Comparison of ENCODE assay signal across 32 cellular contexts in genomic region chr22:22485524-22485923, GRCh38. TPM values are rescaled to one million over a fixed set of nuclear protein-coding genes. Genes with fewer than 3 reads are reported as not detected.
"Had no signal": no experiment of that assay in that cellular context is flagged by ENCODE, and none has a peak within 500 bp of the region (broad histone marks: within the 10 kb centered on the region; RNA-seq: fewer than 3 reads in every experiment).

No MANE protein-coding gene starts in this region.

- H3K36me3 ChIP-seq: suprapubic skin, thoracic aorta, tibial artery, tibial nerve, transverse colon, upper lobe of left lung, upper lobe of right lung, uterus, vagina had no signal

- H3K9me3 ChIP-seq: stomach, suprapubic skin, testis, thoracic aorta, thyroid gland, tibial artery, tibial nerve, transverse colon, upper lobe of left lung, upper lobe of right lung, uterus, vagina had no signal

- H3K9me3 Mint-ChIP-seq: stimulated activated effector memory CD8-positive, alpha-beta T cell treated with anti-CD3 and anti-CD28 coated beads, Interleukin-12 subunit alpha, Interleukin-12 subunit beta, amount 100 ng/mL, for 72 hours; stimulated activated memory B cell treated with anti-CD40 and anti-IgM and Interleukin-4, amounts not matched to agents 10 μg/mL and 1 μg/mL and 100 μg/mL, for 72 hours; stimulated activated naive B cell treated with anti-CD40 and anti-IgM and Interleukin-4, amounts not matched to agents 10 μg/mL and 1 μg/mL and 100 μg/mL, for 72 hours; stimulated activated naive CD8-positive, alpha-beta T cell treated with anti-CD3 and anti-CD28 coated beads, Interleukin-15, Interleukin-2, amounts not matched to agents 100 ng/mL and 50 ng/mL, for 24 hours; type B pancreatic cell had no signal

- H3K4me1 Mint-ChIP-seq: stimulated activated effector memory CD8-positive, alpha-beta T cell treated with anti-CD3 and anti-CD28 coated beads, Interleukin-12 subunit alpha, Interleukin-12 subunit beta, amount 100 ng/mL, for 72 hours; stimulated activated memory B cell treated with anti-CD40 and anti-IgM and Interleukin-4, amounts not matched to agents 10 μg/mL and 1 μg/mL and 100 μg/mL, for 72 hours; stimulated activated naive B cell treated with anti-CD40 and anti-IgM and Interleukin-4, amounts not matched to agents 10 μg/mL and 1 μg/mL and 100 μg/mL, for 72 hours had no signal

- H3K27me3 Mint-ChIP-seq: stimulated activated memory B cell treated with anti-CD40 and anti-IgM and Interleukin-4, amounts not matched to agents 10 μg/mL and 1 μg/mL and 100 μg/mL, for 72 hours; stimulated activated naive B cell treated with anti-CD40 and anti-IgM and Interleukin-4, amounts not matched to agents 10 μg/mL and 1 μg/mL and 100 μg/mL, for 72 hours; stimulated activated naive CD8-positive, alpha-beta T cell treated with anti-CD3 and anti-CD28 coated beads, Interleukin-15, Interleukin-2, amounts not matched to agents 100 ng/mL and 50 ng/mL, for 24 hours; type B pancreatic cell had no signal

- FAIRE-seq: urothelium cell line had no signal

- H3K4me1 ChIP-seq: stomach, suprapubic skin, testis, thyroid gland, tibial artery, tibial nerve, transverse colon, upper lobe of left lung, upper lobe of right lung, uterus, vagina had no signal

- DNase-seq: stimulated activated CD4-positive, alpha-beta T cell treated with anti-CD3 and anti-CD28 coated beads, Interleukin-2, amount 100 ng/mL, for 24 hours; stimulated activated CD4-positive, alpha-beta T cell treated with anti-CD3 and anti-CD28 coated beads, Interleukin-2, amount 100 ng/mL, for 48 hours; stimulated activated CD4-positive, alpha-beta T cell treated with anti-CD3 and anti-CD28 coated beads, Interleukin-4, amount 100 ng/mL, for 1 hour; stimulated activated CD4-positive, alpha-beta T cell treated with anti-CD3 and anti-CD28 coated beads, Interleukin-4, amount 100 ng/mL, for 24 hours; stimulated activated CD4-positive, alpha-beta T cell treated with anti-CD3 and anti-CD28 coated beads, Interleukin-4, amount 100 ng/mL, for 4 hours; stimulated activated CD8-positive, alpha-beta memory T cell treated with anti-CD3 and anti-CD28 coated beads, Interleukin-4, amount 100 ng/mL, for 48 hours; stimulated activated naive B cell treated with anti-CD40 and anti-IgM and Interleukin-4, amounts not matched to agents 10 μg/mL and 1 μg/mL and 100 μg/mL, for 72 hours; stimulated activated naive CD4-positive, alpha-beta T cell; stimulated activated naive CD4-positive, alpha-beta T cell treated with Interleukin-2 at 50 U/mL for 16 hours; stomach; substantia nigra; testis; thyroid gland; tibial artery; transverse colon; trophoblast cell; upper lobe of left lung; upper lobe of right lung; uterus had no signal

- H3K27me3 ChIP-seq: stomach, suprapubic skin, testis, thyroid gland, tibial artery, tibial nerve, transverse colon, upper lobe of left lung, uterus, vagina had no signal

- H3K4me3 Mint-ChIP-seq: stimulated activated effector memory CD8-positive, alpha-beta T cell treated with anti-CD3 and anti-CD28 coated beads, Interleukin-12 subunit alpha, Interleukin-12 subunit beta, amount 100 ng/mL, for 72 hours; stimulated activated memory B cell treated with anti-CD40 and anti-IgM and Interleukin-4, amounts not matched to agents 10 μg/mL and 1 μg/mL and 100 μg/mL, for 72 hours; stimulated activated naive B cell treated with anti-CD40 and anti-IgM and Interleukin-4, amounts not matched to agents 10 μg/mL and 1 μg/mL and 100 μg/mL, for 72 hours; stimulated activated naive CD8-positive, alpha-beta T cell treated with anti-CD3 and anti-CD28 coated beads, Interleukin-15, Interleukin-2, amounts not matched to agents 100 ng/mL and 50 ng/mL, for 24 hours; type B pancreatic cell had no signal

- H3K27ac Mint-ChIP-seq: stimulated activated effector memory CD8-positive, alpha-beta T cell treated with anti-CD3 and anti-CD28 coated beads, Interleukin-12 subunit alpha, Interleukin-12 subunit beta, amount 100 ng/mL, for 72 hours; stimulated activated memory B cell treated with anti-CD40 and anti-IgM and Interleukin-4, amounts not matched to agents 10 μg/mL and 1 μg/mL and 100 μg/mL, for 72 hours; stimulated activated naive B cell treated with anti-CD40 and anti-IgM and Interleukin-4, amounts not matched to agents 10 μg/mL and 1 μg/mL and 100 μg/mL, for 72 hours; stimulated activated naive CD8-positive, alpha-beta T cell treated with anti-CD3 and anti-CD28 coated beads, Interleukin-15, Interleukin-2, amounts not matched to agents 100 ng/mL and 50 ng/mL, for 24 hours; type B pancreatic cell had no signal

- H3K27ac ChIP-seq: stomach, suprapubic skin, testis, thoracic aorta, thyroid gland, tibial artery, tibial nerve, transverse colon, upper lobe of left lung, upper lobe of right lung, uterus, vagina had no signal

- H3K4me3 ChIP-seq: stomach, suprapubic skin, testis, thoracic aorta, thyroid gland, tibial artery, tibial nerve, transverse colon, upper lobe of left lung, upper lobe of right lung, uterus, vagina had no signal

- ATAC-seq: stimulated activated effector memory CD8-positive, alpha-beta T cell treated with anti-CD3 and anti-CD28 coated beads, Interleukin-12 subunit alpha, Interleukin-12 subunit beta, amount 100 ng/mL, for 72 hours; stimulated activated memory B cell treated with anti-CD40 and anti-IgM and Interleukin-4, amounts not matched to agents 10 μg/mL and 1 μg/mL and 100 μg/mL, for 72 hours; stimulated activated naive B cell treated with anti-CD40 and anti-IgM and Interleukin-4, amounts not matched to agents 10 μg/mL and 1 μg/mL and 100 μg/mL, for 72 hours; upper lobe of right lung had no signal

RNA-seq across cellular contexts. Expression of gene ZNF280B, which starts 23.0 kb away (rescaled TPM):
- total RNA-seq: thoracic aorta had no signal

RNA-seq across cellular contexts. Expression of gene ZNF280A, which starts 34.5 kb away (rescaled TPM):
- total RNA-seq: stomach, subcutaneous adipose tissue, suprapubic skin, temporal lobe, thoracic aorta, thyroid gland, transverse colon, upper lobe of left lung, upper lobe of right lung, ureter, urinary bladder, uterus, vagina had no signal
- polyA plus RNA-seq: stomach, urinary bladder had no signal
